ENCODE assay signal across 22 cellular contexts in the genomic region with DNA sequence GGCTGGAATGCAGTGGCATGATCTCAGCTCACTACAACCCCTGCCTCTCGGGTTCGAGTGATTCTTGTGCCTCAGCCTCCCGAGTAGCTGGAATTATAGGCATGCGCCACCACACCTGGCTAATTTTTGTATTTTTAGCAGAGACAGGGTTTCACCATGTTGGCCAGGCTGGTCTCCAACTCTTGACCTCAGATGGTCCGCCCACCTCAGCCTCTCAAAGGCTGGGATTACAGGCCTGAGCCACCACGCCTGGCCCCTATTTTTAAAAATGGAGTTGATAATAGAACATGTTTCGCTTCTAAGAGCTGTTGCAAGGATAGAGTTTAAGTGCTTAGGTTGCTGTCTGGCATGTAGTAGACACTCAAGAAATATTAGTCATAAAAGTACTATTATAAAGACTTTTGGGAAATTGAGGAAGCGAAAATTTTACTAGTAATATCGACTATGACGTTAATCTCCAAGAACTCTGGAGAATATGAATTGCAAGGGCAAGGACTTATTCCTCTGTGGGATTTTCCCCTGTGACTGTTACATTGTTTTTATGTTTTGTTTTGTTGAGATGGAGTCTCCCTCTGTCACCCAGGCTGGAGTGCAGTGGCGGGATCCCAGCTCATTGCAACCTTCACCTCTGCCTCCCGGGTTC. TPM values are rescaled to one million over a fixed set of nuclear protein-coding genes. Genes with fewer than 3 reads are reported as not detected.
DNase-seq lines count a peak whose midpoint lies in the region; ATAC-seq and TF ChIP-seq lines count a peak whose summit lies in the region.
"Had no signal": no experiment of that assay in that cellular context is flagged by ENCODE, and none has a peak within 500 bp of the region (broad histone marks: within the 10 kb centered on the region; RNA-seq: fewer than 3 reads in every experiment).

No MANE protein-coding gene starts in this region.

- H4K20me1 ChIP-seq in SU-DHL-6 (ENCODE audit: low read depth, low read length): 0 out of 2 replicates have a peak, but pooled peaks cover 3% of the 10 kb centered on the region

- H3K4me1 ChIP-seq in subcutaneous abdominal adipose tissue (ENCODE audit: control insufficient read depth in 5 of 5, insufficient read depth in 5 of 5, low read length in 5 of 5): peaks cover 4 to 60% (median 47%) of the 10 kb centered on the region in 5 donors

- ATAC-seq in Right ventricle myocardium superior (ENCODE audit: poor library complexity): no peak
- ATAC-seq: activated naive CD8-positive, alpha-beta T cell treated with anti-CD3 and anti-CD28 coated beads, Interleukin-2, amount 50 U/mL, for 24 hours; heart right ventricle; left ventricle myocardium superior had no signal

- H3K4me2 ChIP-seq in SU-DHL-6 (ENCODE audit: low read depth, low read length, poor library complexity, severe bottlenecking): no peak overlapping the region
- H3K4me2 ChIP-seq: SK-N-SH had no signal

- no peaks in the 10 kb centered on the region for H3K27me3 ChIP-seq in SU-DHL-6 (ENCODE audit: low read length)
- H3K27me3 ChIP-seq in subcutaneous abdominal adipose tissue (ENCODE audit: control insufficient read depth in 5 of 5, insufficient read depth in 4 of 5, low read length in 5 of 5): no peaks in the 10 kb centered on the region
- H3K27me3 ChIP-seq: breast epithelium, heart right ventricle had no signal

- peak overlapping the region; percentile 29; the same call in 1 of the 2 replicates for H3K27ac ChIP-seq in SU-DHL-6 (ENCODE audit: low read depth, low read length)
- H3K27ac ChIP-seq in subcutaneous abdominal adipose tissue (ENCODE audit: low read depth, low read length): peak overlapping the region; percentile 98

- H3F3A ChIP-seq in SU-DHL-6 (ENCODE audit: insufficient read depth): peaks cover 37% of the 10 kb centered on the region

- no peak overlapping the region for H2AFZ ChIP-seq in SU-DHL-6 (ENCODE audit: low read depth, low read length, severe bottlenecking)

- peaks cover 100% of the 10 kb centered on the region for H3K79me2 ChIP-seq in SU-DHL-6 (ENCODE audit: insufficient read depth, low read length)

- H3K36me3 ChIP-seq in SU-DHL-6 (ENCODE audit: low read length) (peaks cover 9% of the 10 kb centered on the region), subcutaneous abdominal adipose tissue (ENCODE audit: control insufficient read depth in 5 of 5, insufficient read depth in 5 of 5, low read length in 5 of 5) (no peaks in the 10 kb centered on the region)
- H3K36me3 ChIP-seq: breast epithelium had no signal

- no peak for TF ChIP-seq CTCF in SU-DHL-6 (IDR thresholded peaks at IDR 0.05; ENCODE audit: insufficient read depth, low read length, poor library complexity, severe bottlenecking)

- H3K9me2 ChIP-seq in SU-DHL-6 (replicated peaks; ENCODE audit: insufficient read depth, low read length): no peaks in the 10 kb centered on the region
- H3K9me2 ChIP-seq: SK-N-SH had no signal

- H3K9me3 ChIP-seq in SU-DHL-6 (ENCODE audit: insufficient read depth, low read length) (no peaks in the 10 kb centered on the region), subcutaneous abdominal adipose tissue (ENCODE audit: control insufficient read depth in 5 of 5, low read length in 5 of 5) (no peaks in the 10 kb centered on the region)
- H3K9me3 ChIP-seq: breast epithelium, heart right ventricle, SK-N-SH had no signal

- H3K4me3 ChIP-seq in SU-DHL-6 (ENCODE audit: insufficient read depth, low read length, poor library complexity, severe bottlenecking) (no peak overlapping the region), subcutaneous abdominal adipose tissue (ENCODE audit: low read depth in 1 of 5, low read length in 5 of 5) (no peak overlapping the region)
- H3K4me3 ChIP-seq: breast epithelium, heart right ventricle had no signal

- intact Hi-C loops in cardiac septum (cut with DNase I) (loop anchor here (10.0 kb wide), 1 partner anchor 49 kb away; no protein-coding TSS in a partner anchor), Right ventricle myocardium superior (cut with DNase I) (no loop called here)

- H3K9ac ChIP-seq in SU-DHL-6 (ENCODE audit: low read length) (no peak overlapping the region), subcutaneous abdominal adipose tissue (ENCODE audit: low read length in 5 of 5) (no peak overlapping the region)
- H3K9ac ChIP-seq: SK-N-SH had no signal

- peak; percentile 46 for DNase-seq in cardiac septum (ENCODE audit: low spot score)
- no peak for DNase-seq in Right ventricle myocardium superior
- peak; percentile 22 for DNase-seq in myocyte (ENCODE audit: low read depth)
- DNase-seq in T-helper 2 cell: no peak
- no peak for DNase-seq in stimulated activated CD4-positive, alpha-beta T cell treated with anti-CD3 and anti-CD28 coated beads, Interleukin-4, amount 100 ng/mL, for 4 hours
- DNase-seq in DMS153 (lab: John Stamatoyannopoulos, UW): no peak
- DNase-seq: ACHN; activated naive CD8-positive, alpha-beta T cell treated with anti-CD3 and anti-CD28 coated beads, Interleukin-2, amount 50 U/mL, for 24 hours; CD4-positive, CD25-positive, alpha-beta regulatory T cell; DMS79; heart right ventricle; left ventricle myocardium superior; NCI-H1105 treated with DMSO at 0.1 percent for 48 hours; NCI-H2107; NCI-H510A treated with DMSO at 0.1 percent for 48 hours; NK-92 treated with Interleukin-12 subunit alpha and Interleukin-12 subunit beta, amount 100 ng/mL, for 24 hours; nucleus accumbens; SK-N-SH; T-helper 9 cell had no signal

RNA-seq across cellular contexts. Expression of a gene that starts 7.9 kb away (rescaled TPM):
- total RNA-seq in cardiac septum: 134 TPM
- total RNA-seq in Right ventricle myocardium superior: 117 TPM
- total RNA-seq in myocyte: 253 and 267 TPM in 2 replicates
- polyA plus RNA-seq in myocyte (2012): 132 TPM

Comparison
In these comparisons a context has a peak if more than half of its experiments do, and no peak if none do; other contexts are left out.
1. DNase-seq: peak in cardiac septum (single experiment) and myocyte (single experiment); none in Right ventricle myocardium superior (single experiment), T-helper 2 cell (0 of 5), stimulated activated CD4-positive, alpha-beta T cell treated with anti-CD3 and anti-CD28 coated beads, Interleukin-4, amount 100 ng/mL, for 4 hours (0 of 2) and DMS153 (single experiment).